31 cellular contexts compared by ENCODE assay signal in the genomic region with DNA sequence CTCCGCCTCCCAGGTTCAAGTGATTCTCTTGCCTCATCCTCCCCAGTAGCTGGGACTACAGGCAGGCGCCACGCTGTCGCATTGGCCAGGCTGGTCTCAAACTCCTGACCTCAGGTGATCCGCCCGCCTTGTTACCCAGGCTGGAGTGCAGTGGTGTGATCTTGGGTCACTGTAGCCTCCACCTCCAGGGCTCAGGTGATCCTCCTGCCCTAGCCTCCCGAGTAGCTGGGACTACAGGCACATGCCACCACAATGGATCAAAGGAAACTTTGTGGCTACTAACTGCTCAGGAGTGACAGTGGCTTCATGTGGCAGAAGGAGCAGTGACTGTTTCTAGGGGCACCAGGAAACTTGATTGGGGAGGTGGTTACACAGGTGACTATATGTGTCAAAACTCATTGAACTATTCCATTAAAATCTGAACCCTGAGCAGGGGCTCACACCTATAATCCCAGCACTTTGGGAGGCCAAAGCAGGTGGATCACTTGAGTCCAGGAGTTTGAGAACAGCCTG. TPM values are rescaled to one million over a fixed set of nuclear protein-coding genes. Genes with fewer than 3 reads are reported as not detected.
"Had no signal": no experiment of that assay in that cellular context is flagged by ENCODE, and none has a peak within 500 bp of the region (broad histone marks: within the 10 kb centered on the region; RNA-seq: fewer than 3 reads in every experiment).

No MANE protein-coding gene starts in this region.

- H3K4me2 ChIP-seq: smooth muscle cell had no signal

- ATAC-seq: foreskin keratinocyte; gastroesophageal sphincter; heart left ventricle; left ventricle myocardium superior; mucosa of descending colon; natural killer cell treated with Interleukin-12 subunit alpha and Interleukin-12 subunit beta and Interleukin-15 and Interleukin-18, amount 100 ng/mL, for 72 hours; sciatic nerve; stimulated activated memory B cell treated with anti-CD40 and anti-IgM and Interleukin-4, amounts not matched to agents 10 μg/mL and 1 μg/mL and 100 μg/mL, for 72 hours had no signal

- H3K9ac ChIP-seq: parathyroid adenoma had no signal

- H3K4me3 ChIP-seq: coronary artery, esophagus muscularis mucosa, gastroesophageal sphincter, heart left ventricle, lung, mucosa of descending colon, right atrium auricular region, smooth muscle cell, suprapubic skin, vagina had no signal

- H3K79me2 ChIP-seq: parathyroid adenoma had no signal

- H2AFZ ChIP-seq: parathyroid adenoma had no signal

- DNase-seq: dermis blood vessel endothelial cell; effector memory CD4-positive, alpha-beta T cell; foreskin keratinocyte; heart left ventricle; hippocampal formation; islet precursor cell; left ventricle myocardium superior; mucosa of descending colon; naive B cell; stimulated activated CD4-positive, alpha-beta T cell treated with anti-CD3 and anti-CD28 coated beads, Interleukin-2, amount 100 ng/mL, for 24 hours; stimulated activated CD4-positive, alpha-beta T cell treated with anti-CD3 and anti-CD28 coated beads, Interleukin-4, amount 100 ng/mL, for 24 hours had no signal

- H3K9me3 ChIP-seq: esophagus muscularis mucosa, gastroesophageal sphincter, heart left ventricle, mucosa of descending colon, right atrium auricular region, suprapubic skin, vagina had no signal

- H3K27ac ChIP-seq: coronary artery, esophagus muscularis mucosa, foreskin keratinocyte, gastroesophageal sphincter, heart left ventricle, parathyroid adenoma, right atrium auricular region, suprapubic skin, vagina had no signal

- H3K36me3 ChIP-seq: esophagus muscularis mucosa, gastroesophageal sphincter, heart left ventricle, right atrium auricular region, suprapubic skin, vagina had no signal

- H3K27me3 ChIP-seq: foreskin keratinocyte, right atrium auricular region, suprapubic skin, vagina had no signal

- H3K4me1 ChIP-seq: esophagus muscularis mucosa, gastroesophageal sphincter, parathyroid adenoma, right atrium auricular region had no signal

RNA-seq across cellular contexts. Expression of a gene that starts 3.8 kb away (rescaled TPM):
- total RNA-seq: endothelial cell of umbilical vein; esophagus muscularis mucosa; fibroblast of lung; heart left ventricle; left ventricle myocardium superior; mesothelial cell of epicardium; mucosa of descending colon; natural killer cell treated with Interleukin-12 subunit alpha and Interleukin-12 subunit beta and Interleukin-15 and Interleukin-18, amount 100 ng/mL, for 72 hours; neural crest cell; osteoblast; progenitor cell of endocrine pancreas; sciatic nerve; smooth muscle cell; ureter had no signal
- polyA plus RNA-seq: endothelial cell of umbilical vein, heart left ventricle, smooth muscle cell had no signal

RNA-seq across cellular contexts. Expression of a gene that starts 11.9 kb away (rescaled TPM):
- total RNA-seq: dermis blood vessel endothelial cell; endothelial cell of umbilical vein; epithelial cell of proximal tubule; esophagus muscularis mucosa; fibroblast of lung; heart left ventricle; left ventricle myocardium superior; mesothelial cell of epicardium; mucosa of descending colon; natural killer cell treated with Interleukin-12 subunit alpha and Interleukin-12 subunit beta and Interleukin-15 and Interleukin-18, amount 100 ng/mL, for 72 hours; neural crest cell; osteoblast; progenitor cell of endocrine pancreas; right atrium auricular region; sciatic nerve; smooth muscle cell; ureter had no signal
- polyA plus RNA-seq: endothelial cell of umbilical vein, fibroblast of lung, smooth muscle cell had no signal

RNA-seq across cellular contexts. Expression of a gene that starts 27.5 kb away (rescaled TPM):
- total RNA-seq: dermis blood vessel endothelial cell, endothelial cell of umbilical vein, epithelial cell of proximal tubule, fibroblast of lung, foreskin keratinocyte, osteoblast, smooth muscle cell, vagina had no signal
- polyA plus RNA-seq: fibroblast of lung had no signal

RNA-seq across cellular contexts. Expression of a gene that starts 41.0 kb away (rescaled TPM):
- total RNA-seq: dermis blood vessel endothelial cell, endothelial cell of umbilical vein, left ventricle myocardium superior, neural crest cell, osteoblast had no signal
